In genomic region chr20:62500237-62500864, GRCh38 we compare ENCODE assay signal across 1 cellular context.
TF ChIP-seq lines count a peak whose summit lies in the region.

No MANE protein-coding gene starts in this region.

TF ChIP-seq in K562, 482 proteins besides CTCF, POLR2A, EP300 and RAD21 (continued from another document and continues in another):
- TF ChIP-seq E2F5 (CRISPR knock-in tag; IDR thresholded peaks at IDR 0.05) (no peak), ZNF253 (CRISPR knock-in tag; conservative IDR thresholded peaks at IDR 0.05) (no peak), SP1 (CRISPR knock-in tag; IDR thresholded peaks at IDR 0.05) (0 out of 2 replicates have a peak, but pooled peaks have one; percentile 42), ZNF407 (IDR thresholded peaks at IDR 0.05; ENCODE audit: low read depth) (0 out of 2 replicates have a peak, but pooled peaks have one; percentile 43), TBL1XR1 (IDR thresholded peaks at IDR 0.05; ENCODE audit: low read length in 2 of 2) (no peak), DACH1 (IDR thresholded peaks at IDR 0.05; ENCODE audit: partially characterized antibody) (no peak), ZFP30 (CRISPR knock-in tag; IDR thresholded peaks at IDR 0.05; ENCODE audit: borderline replicate concordance) (no peak), ZZZ3 (IDR thresholded peaks at IDR 0.05) (no peak), MYNN (IDR thresholded peaks at IDR 0.05) (peak; percentile 73; the same call in 1 of the 2 replicates), MYNN (CRISPR knock-in tag; IDR thresholded peaks at IDR 0.05) (no peak), FOXJ2 (tag; IDR thresholded peaks at IDR 0.05) (no peak), YY1 (IDR thresholded peaks at IDR 0.05; ENCODE audit: borderline replicate concordance in 1 of 3, control insufficient read depth in 1 of 3, extremely low read depth in 1 of 3, insufficient read depth in 3 of 3, insufficient read length in 1 of 3, insufficient replicate concordance in 2 of 3, low read depth in 1 of 3, low read length in 2 of 3) (peak in 1 of 3 experiments; percentile 24), CC2D1A (IDR thresholded peaks at IDR 0.05) (peak; percentile 86), CAMTA2 (CRISPR knock-in tag; conservative IDR thresholded peaks at IDR 0.05) (no peak), CEBPG (CRISPR knock-in tag; IDR thresholded peaks at IDR 0.05) (no peak), CEBPG (tag; conservative IDR thresholded peaks at IDR 0.05 in 1 of 2, IDR thresholded peaks at IDR 0.05 in 1 of 2) (no peak), RBM25 (IDR thresholded peaks at IDR 0.05; ENCODE audit: low read depth, low read length, severe bottlenecking) (no peak), MEIS2 (IDR thresholded peaks at IDR 0.05; ENCODE audit: partially characterized antibody) (no peak), NFYB (IDR thresholded peaks at IDR 0.05; ENCODE audit: extremely low read depth, insufficient read length) (no peak), ZNF280A (IDR thresholded peaks at IDR 0.05; ENCODE audit: low read depth, partially characterized antibody) (no peak), SMARCA4 (IDR thresholded peaks at IDR 0.05) (no peak), NCOA2 (IDR thresholded peaks at IDR 0.05; ENCODE audit: partially characterized antibody in 2 of 2) (no peak), BHLHE40 (IDR thresholded peaks at IDR 0.05; ENCODE audit: low read length) (peak; percentile 44; the same call in 1 of the 2 replicates), CHD4 (IDR thresholded peaks at IDR 0.05; ENCODE audit: insufficient read depth, insufficient replicate concordance, low read depth, low read length, poor library complexity, severe bottlenecking) (no peak), NR4A1 (CRISPR knock-in tag; IDR thresholded peaks at IDR 0.05) (no peak), NR4A1 (tag; IDR thresholded peaks at IDR 0.05) (no peak), SOX6 (IDR thresholded peaks at IDR 0.05) (no peak), ZNF77 (CRISPR knock-in tag; IDR thresholded peaks at IDR 0.05) (no peak), CLOCK (CRISPR knock-in tag; IDR thresholded peaks at IDR 0.05; ENCODE audit: borderline replicate concordance) (no peak), ELK3 (CRISPR knock-in tag; IDR thresholded peaks at IDR 0.05) (no peak), TSHZ1 (CRISPR knock-in tag; IDR thresholded peaks at IDR 0.05) (no peak)
